ENCODE assay signal across 1 cellular context in genomic region chr6:120211955-120212792, GRCh38.
A peak's percentile ranks its signal among the peaks of the same experiment; 100 is the strongest.
TF ChIP-seq lines count a peak whose summit lies in the region.

No MANE protein-coding gene starts in this region.

TF ChIP-seq in HepG2, 621 proteins besides CTCF, POLR2A, EP300 and RAD21 (continued from another document):
- TF ChIP-seq GLMP (CRISPR knock-in tag; IDR thresholded peaks at IDR 0.05; ENCODE audit: borderline replicate concordance) (no peak), FOXO1 (CRISPR knock-in tag; IDR thresholded peaks at IDR 0.05) (no peak), MIXL1 (CRISPR knock-in tag; IDR thresholded peaks at IDR 0.05) (peak; percentile 54; the same call in 1 of the 2 replicates), PLRG1 (conservative IDR thresholded peaks at IDR 0.05) (no peak), HDAC2 (CRISPR knock-in tag; IDR thresholded peaks at IDR 0.05) (peak; percentile 38; the same call in 1 of the 2 replicates), FOXK2 (IDR thresholded peaks at IDR 0.05) (no peak), ZNF354B (CRISPR knock-in tag; IDR thresholded peaks at IDR 0.05) (no peak), E2F1 (CRISPR knock-in tag; IDR thresholded peaks at IDR 0.05) (no peak), ZEB1 (IDR thresholded peaks at IDR 0.05; ENCODE audit: insufficient replicate concordance, low read depth) (no peak), TAF1 (CRISPR knock-in tag; IDR thresholded peaks at IDR 0.05) (no peak), FOXA3 (CRISPR knock-in tag; IDR thresholded peaks at IDR 0.05) (peak; percentile 58; the same call in 1 of the 2 replicates), ZNF577 (CRISPR knock-in tag; IDR thresholded peaks at IDR 0.05; ENCODE audit: borderline replicate concordance, low read depth) (no peak), NCOA5 (CRISPR knock-in tag; IDR thresholded peaks at IDR 0.05) (no peak), HDAC6 (IDR thresholded peaks at IDR 0.05; ENCODE audit: low read depth, low read length) (no peak), PPARG (CRISPR knock-in tag; conservative IDR thresholded peaks at IDR 0.05) (peak; percentile 81), TGIF2 (CRISPR knock-in tag; IDR thresholded peaks at IDR 0.05) (no peak)
TF ChIP-seq in HepG2: peak in this region for 42.
